25 cellular contexts compared by ENCODE assay signal in genomic region chr7:157817433-157817832, GRCh38.
"Had no signal": no experiment of that assay in that cellular context is flagged by ENCODE, and none has a peak within 500 bp of the region (broad histone marks: within the 10 kb centered on the region; RNA-seq: fewer than 3 reads in every experiment).

No MANE protein-coding gene starts in this region.

- H3K9me3 Mint-ChIP-seq: activated CD4-positive, alpha-beta memory T cell treated with anti-CD3 and anti-CD28 coated beads for 36 hours; activated naive CD4-positive, alpha-beta T cell treated with anti-CD3 and anti-CD28 coated beads for 36 hours; activated T-helper 17 cell treated with anti-CD3 and anti-CD28 coated beads, Interleukin-2, amount 50 U/mL, for 72 hours had no signal

- ATAC-seq: activated T-helper 17 cell treated with anti-CD3 and anti-CD28 coated beads, Interleukin-2, amount 50 U/mL, for 72 hours; T-helper 17 cell had no signal

- H3K4me1 Mint-ChIP-seq: activated B cell treated with CpG ODN at 0.5 μM for 24 hours; activated CD4-positive, alpha-beta T cell treated with anti-CD3 and anti-CD28 coated beads, Interleukin-2, amount 10 ng/mL, durations not matched to agents 24 days and 14 days had no signal

- H3K27ac ChIP-seq: brain microvascular endothelial cell had no signal

- H3K27me3 ChIP-seq: brain microvascular endothelial cell, MG63 had no signal

- H3K36me3 Mint-ChIP-seq: activated CD4-positive, alpha-beta memory T cell treated with anti-CD3 and anti-CD28 coated beads for 36 hours; activated naive CD8-positive, alpha-beta T cell had no signal

- H3K4me3 Mint-ChIP-seq: activated B cell treated with CpG ODN at 0.5 μM for 24 hours; activated CD4-positive, alpha-beta memory T cell treated with anti-CD3 and anti-CD28 coated beads for 36 hours; activated CD4-positive, alpha-beta T cell treated with anti-CD3 and anti-CD28 coated beads, Interleukin-2, amount 10 ng/mL, durations not matched to agents 24 days and 14 days; activated naive CD4-positive, alpha-beta T cell treated with anti-CD3 and anti-CD28 coated beads for 36 hours; activated naive CD8-positive, alpha-beta T cell; activated T-helper 17 cell treated with anti-CD3 and anti-CD28 coated beads, Interleukin-2, amount 50 U/mL, for 72 hours; T-helper 17 cell had no signal

- H3K9me3 ChIP-seq: MG63 had no signal

- H3K27ac Mint-ChIP-seq: activated B cell treated with CpG ODN at 0.5 μM for 24 hours; activated CD4-positive, alpha-beta memory T cell treated with anti-CD3 and anti-CD28 coated beads for 36 hours; activated CD4-positive, alpha-beta T cell treated with anti-CD3 and anti-CD28 coated beads, Interleukin-2, amount 10 ng/mL, durations not matched to agents 24 days and 14 days; activated naive CD4-positive, alpha-beta T cell treated with anti-CD3 and anti-CD28 coated beads for 36 hours; activated naive CD8-positive, alpha-beta T cell; activated T-helper 17 cell treated with anti-CD3 and anti-CD28 coated beads, Interleukin-2, amount 50 U/mL, for 72 hours; T-helper 17 cell had no signal

- H3K27me3 Mint-ChIP-seq: activated B cell treated with CpG ODN at 0.5 μM for 24 hours; activated CD4-positive, alpha-beta memory T cell treated with anti-CD3 and anti-CD28 coated beads for 36 hours; activated CD4-positive, alpha-beta T cell treated with anti-CD3 and anti-CD28 coated beads, Interleukin-2, amount 10 ng/mL, durations not matched to agents 24 days and 14 days; activated naive CD8-positive, alpha-beta T cell; T-helper 17 cell had no signal

- DNase-seq: activated B cell treated with CpG ODN at 0.5 μM for 24 hours; activated CD4-positive, alpha-beta memory T cell treated with anti-CD3 and anti-CD28 coated beads for 36 hours; activated CD4-positive, alpha-beta T cell treated with anti-CD3 and anti-CD28 coated beads for 1 hour; activated CD4-positive, alpha-beta T cell treated with anti-CD3 and anti-CD28 coated beads, Interleukin-2, amount 10 ng/mL, durations not matched to agents 24 days and 14 days; activated CD8-positive, alpha-beta memory T cell treated with anti-CD3 and anti-CD28 coated beads for 24 hours; activated gamma-delta T cell; activated naive CD4-positive, alpha-beta T cell treated with anti-CD3 and anti-CD28 coated beads for 36 hours; activated T-cell treated with anti-CD3 and anti-CD28 coated beads, Interleukin-2, amount 50 U/mL, for 48 hours; amygdala; brain microvascular endothelial cell; MG63; MV-4-11; NCI-H1092 treated with DMSO at 0.1 percent for 48 hours; NCI-H1417 treated with DMSO at 0.1 percent for 48 hours; NCI-H1694 treated with DMSO at 0.1 percent for 48 hours; NCI-H2029 treated with DMSO at 0.1 percent for 48 hours; NCI-H345; NCI-H510A; NCI-H526 treated with DMSO at 0.1 percent for 48 hours; NCI-H82; SIG-M5; T-helper 17 cell; T-helper 9 cell had no signal

- H3K36me3 ChIP-seq: brain microvascular endothelial cell, MG63 had no signal

- H3K4me3 ChIP-seq: MG63 had no signal
